ENCODE assay signal across 22 cellular contexts in genomic region chr2:231861538-231861937, GRCh38.
DNase-seq lines count a peak whose midpoint lies in the region; ATAC-seq, FAIRE-seq and TF ChIP-seq lines count a peak whose summit lies in the region.
"Had no signal": no experiment of that assay in that cellular context is flagged by ENCODE, and none has a peak within 500 bp of the region (broad histone marks: within the 10 kb centered on the region; RNA-seq: fewer than 3 reads in every experiment).

No MANE protein-coding gene starts in this region.

- H3K36me3 ChIP-seq in HepG2 (replicated peaks in 1 of 2; ENCODE audit: control insufficient read depth in 1 of 2, insufficient read depth in 2 of 2, low read length in 2 of 2) (no peaks in the 10 kb centered on the region), right lobe of liver (no peaks in the 10 kb centered on the region), testis (ENCODE audit: low read depth, missing control alignments) (no peaks in the 10 kb centered on the region), sigmoid colon (no peaks in the 10 kb centered on the region)
- H3K36me3 ChIP-seq: SJCRH30 had no signal

- H3K4me2 ChIP-seq in HepG2 (ENCODE audit: low read depth, low read length), result no peak overlapping the region

- TF ChIP-seq CTCF in HepG2 (CRISPR knock-in tag; IDR thresholded peaks at IDR 0.05), result no peak
- TF ChIP-seq CTCF in right lobe of liver (IDR thresholded peaks at IDR 0.05), result no peak
- TF ChIP-seq CTCF in foreskin keratinocyte (conservative IDR thresholded peaks at IDR 0.05), result no peak
- TF ChIP-seq CTCF in testis (IDR thresholded peaks at IDR 0.05), result no peak
- TF ChIP-seq CTCF in sigmoid colon (IDR thresholded peaks at IDR 0.05), result no peak

- no peaks in the 10 kb centered on the region for H3K79me2 ChIP-seq in HepG2 (ENCODE audit: insufficient read depth, low read length)

- WGBS in HepG2 (ENCODE audit: low lambda C conversion rate), result 50% methylated on average over 7 of the region's 7 CpGs
- 67% methylated on average over 7 of the region's 7 CpGs for WGBS in right lobe of liver (ENCODE audit: insufficient coverage, low coverage, low lambda C conversion rate, missing lambda C conversion rate)
- WGBS in testis, 2 donors, result 59 to 60% methylated on average over 7 of the region's 7 CpGs
- WGBS in sigmoid colon, 2 donors, result 77 to 81% methylated on average over 7 of the region's 7 CpGs

- intact Hi-C loops in HepG2 (cut with micrococcal nuclease; ENCODE audit: unreplicated experiment) (no loop called here), right lobe of liver (cut with DNase I) (no loop called here), testis (cut with DNase I; ENCODE audit: low total_unique reads) (no loop called here), sigmoid colon (cut with DNase I) (no loop called here)

- no peak for TF ChIP-seq EP300 in HepG2 (IDR thresholded peaks at IDR 0.05; ENCODE audit: low read depth in 2 of 2, low read length in 2 of 2)
- TF ChIP-seq EP300 in HepG2 (CRISPR knock-in tag; IDR thresholded peaks at IDR 0.05; ENCODE audit: borderline replicate concordance), result no peak
- TF ChIP-seq EP300 in sigmoid colon (IDR thresholded peaks at IDR 0.05), result no peak

- H3K27me3 ChIP-seq in HepG2 (ENCODE audit: control insufficient read depth in 1 of 2, insufficient read depth in 2 of 2, low read length in 2 of 2) (peaks cover 2 to 40% of the 10 kb centered on the region in 2 experiments; a peak in 4 of 5 replicates), right lobe of liver (no peaks in the 10 kb centered on the region), foreskin keratinocyte (no peaks in the 10 kb centered on the region), testis (no peaks in the 10 kb centered on the region), sigmoid colon (peaks cover 0 to 4% (median 0%) of the 10 kb centered on the region in 3 donors)

- no peak for TF ChIP-seq RAD21 in HepG2 (CRISPR knock-in tag; IDR thresholded peaks at IDR 0.05)

- H3K4me3 ChIP-seq in HepG2 (replicated peaks in 1 of 3; ENCODE audit: insufficient read depth in 1 of 3, low read depth in 2 of 3, low read length in 3 of 3) (no peak overlapping the region), right lobe of liver (no peak overlapping the region), testis (no peak overlapping the region), sigmoid colon (no peak overlapping the region)
- H3K4me3 ChIP-seq: SJCRH30 had no signal

- H3K27ac ChIP-seq in HepG2 (ENCODE audit: extremely low read length, insufficient read depth, low read length), result no peak overlapping the region
- H3K27ac ChIP-seq in right lobe of liver, result no peak overlapping the region
- no peak overlapping the region for H3K27ac ChIP-seq in foreskin keratinocyte
- H3K27ac ChIP-seq in testis, result no peak overlapping the region
- H3K27ac ChIP-seq in sigmoid colon, result no peak overlapping the region
- H3K27ac ChIP-seq: SJCRH30 had no signal

- in situ Hi-C loops in HepG2 (cut with HindIII; ENCODE audit: extremely low pct_ligation_motif_present, low pct_unique_long_range_greater_than_20kb), result loop anchor here (10.0 kb wide), 1 partner anchor 47 kb away; no protein-coding TSS in a partner anchor

- DNase-seq in HepG2 (ENCODE audit: low spot score), result no peak
- no peak for DNase-seq in right lobe of liver
- DNase-seq in M059J (ENCODE audit: low read depth), result peak; percentile 18
- DNase-seq in foreskin keratinocyte, result no peak
- peak; percentile 45 for DNase-seq in testis
- no peak for DNase-seq in OCI-M1 (lab: John Stamatoyannopoulos, UW)
- no peak for DNase-seq in sigmoid colon
- DNase-seq in ecto neural progenitor cell (ENCODE audit: low spot score), result no peak
- DNase-seq: 8988T, Calu3, DMS79 treated with DMSO at 0.1 percent for 48 hours, H9, Kasumi-1, MM.1S, NCI-H1417, NCI-H1694, NCI-H2029 treated with DMSO at 0.1 percent for 48 hours, NCI-H69, SJCRH30, T-cell had no signal

- H3K4me1 ChIP-seq in HepG2 (ENCODE audit: insufficient read depth, low read length), result no peaks in the 10 kb centered on the region
- no peaks in the 10 kb centered on the region for H3K4me1 ChIP-seq in right lobe of liver
- H3K4me1 ChIP-seq in foreskin keratinocyte, result no peaks in the 10 kb centered on the region
- no peaks in the 10 kb centered on the region for H3K4me1 ChIP-seq in testis
- no peaks in the 10 kb centered on the region for H3K4me1 ChIP-seq in sigmoid colon
- H3K4me1 ChIP-seq: SJCRH30 had no signal

- no peak overlapping the region for H2AFZ ChIP-seq in HepG2 (ENCODE audit: low read length)

- POLR2A ChIA-PET in HepG2 (lab: Yijun Ruan, JAX), result no interaction called here

- no peak for TF ChIP-seq POLR2A in HepG2 (IDR thresholded peaks at IDR 0.05; ENCODE audit: insufficient read depth in 1 of 2, low read depth in 2 of 2, low read length in 2 of 2)
- no peak for TF ChIP-seq POLR2A in right lobe of liver (IDR thresholded peaks at IDR 0.05)
- TF ChIP-seq POLR2A in testis (IDR thresholded peaks at IDR 0.05), result no peak
- no peak for TF ChIP-seq POLR2A in sigmoid colon (IDR thresholded peaks at IDR 0.05)

- CTCF ChIA-PET in HepG2 (lab: Yijun Ruan, JAX; ENCODE audit: low intra/inter-chr PET ratio, low total read pairs), result no interaction called here

- H3K9me3 ChIP-seq in HepG2 (ENCODE audit: low read length), result peaks cover 17% of the 10 kb centered on the region; the same call in 1 of the 2 replicates
- H3K9me3 ChIP-seq in right lobe of liver, result no peaks in the 10 kb centered on the region
- no peaks in the 10 kb centered on the region for H3K9me3 ChIP-seq in testis
- H3K9me3 ChIP-seq in sigmoid colon, result peaks cover 0 to 2% (median under 1%) of the 10 kb centered on the region in 4 donors
- H3K9me3 ChIP-seq: SJCRH30 had no signal

- no peak for FAIRE-seq in HepG2 (lab: Jason Lieb, UNC)
- FAIRE-seq: GM19239 had no signal

- BruUV-seq in HepG2 (replicated peaks; lab: Mats Ljungman, UMichigan), result no TSS peak

- no peaks in the 10 kb centered on the region for H4K20me1 ChIP-seq in HepG2 (ENCODE audit: insufficient read depth, low read length)

- H3K9ac ChIP-seq in HepG2 (ENCODE audit: insufficient read depth, low read depth, low read length), result no peak overlapping the region

- ATAC-seq in HepG2, result no peak
- no peak for ATAC-seq in right lobe of liver
- ATAC-seq in foreskin keratinocyte, result peak; percentile 9
- ATAC-seq: Right ventricle myocardium inferior, T-cell had no signal

TF ChIP-seq in HepG2, 621 proteins besides CTCF, POLR2A, EP300 and RAD21:
- TF ChIP-seq SMAD3 (CRISPR knock-in tag; IDR thresholded peaks at IDR 0.05), result no peak
- 0 out of 2 replicates have a peak, but pooled peaks have one; percentile 10 for TF ChIP-seq NFYB (CRISPR knock-in tag; IDR thresholded peaks at IDR 0.05)
- 0 out of 2 replicates have a peak, but pooled peaks have one; percentile 6 for TF ChIP-seq USF2 (IDR thresholded peaks at IDR 0.05; ENCODE audit: low read depth, low read length)
- TF ChIP-seq USF2 (CRISPR knock-in tag; IDR thresholded peaks at IDR 0.05; ENCODE audit: borderline replicate concordance), result no peak

Comparison
In these comparisons a context has a peak if more than half of its experiments do, and no peak if none do; other contexts are left out.
1. DNase-seq: peak in M059J (single experiment) and testis (single experiment); none in HepG2 (single experiment), right lobe of liver (0 of 3), foreskin keratinocyte (0 of 2), OCI-M1 (single experiment), sigmoid colon (single experiment) and ecto neural progenitor cell (single experiment).